In the genomic region with DNA sequence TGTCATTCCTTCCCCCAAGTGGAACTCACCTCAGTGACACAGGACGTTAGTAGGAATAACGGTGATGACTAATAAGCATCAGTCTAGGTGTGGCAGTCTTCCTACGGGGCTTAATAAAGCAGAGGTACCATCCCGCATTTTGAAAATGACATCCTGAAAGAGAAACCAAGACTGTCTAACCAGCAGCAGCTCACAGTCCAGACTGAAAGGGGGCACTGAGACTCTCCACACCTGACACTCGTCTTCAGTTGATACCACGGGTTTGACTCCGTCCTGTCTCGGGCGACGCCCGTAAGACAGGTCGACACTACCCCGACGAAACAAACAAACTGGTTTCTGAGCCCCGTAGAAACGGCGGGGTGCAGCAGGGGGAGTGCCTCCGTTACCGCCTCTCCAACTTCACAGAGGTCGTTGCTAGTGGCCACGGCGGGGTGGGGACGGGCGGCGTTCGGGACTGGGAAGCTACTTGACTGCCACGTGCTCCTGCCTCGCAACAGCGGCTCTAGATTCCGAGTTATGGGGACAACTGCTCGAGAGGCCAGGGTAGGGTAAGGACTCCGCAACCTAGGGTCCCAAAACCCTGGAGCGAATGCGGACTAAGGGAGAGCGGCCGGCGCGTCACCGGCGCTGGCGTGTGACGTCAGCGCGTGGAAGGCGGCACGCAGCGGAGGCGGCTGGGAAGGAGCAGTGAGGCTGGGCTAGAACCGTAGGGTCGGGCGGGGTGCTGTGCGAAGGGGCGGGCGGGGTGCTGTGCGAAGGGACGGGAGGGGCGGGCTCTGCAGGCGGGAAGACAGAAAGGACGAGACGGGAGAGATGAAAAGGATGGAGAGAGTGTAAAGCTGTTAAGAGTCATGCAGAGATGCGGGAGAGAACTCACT, we compare ENCODE assay signal across 8 cellular contexts. TPM values are rescaled to one million over a fixed set of nuclear protein-coding genes. Genes with fewer than 3 reads are reported as not detected.
A peak's percentile ranks its signal among the peaks of the same experiment; 100 is the strongest.
DNase-seq lines count a peak whose midpoint lies in the region; ATAC-seq and TF ChIP-seq lines count a peak whose summit lies in the region.

A gene with protein sequence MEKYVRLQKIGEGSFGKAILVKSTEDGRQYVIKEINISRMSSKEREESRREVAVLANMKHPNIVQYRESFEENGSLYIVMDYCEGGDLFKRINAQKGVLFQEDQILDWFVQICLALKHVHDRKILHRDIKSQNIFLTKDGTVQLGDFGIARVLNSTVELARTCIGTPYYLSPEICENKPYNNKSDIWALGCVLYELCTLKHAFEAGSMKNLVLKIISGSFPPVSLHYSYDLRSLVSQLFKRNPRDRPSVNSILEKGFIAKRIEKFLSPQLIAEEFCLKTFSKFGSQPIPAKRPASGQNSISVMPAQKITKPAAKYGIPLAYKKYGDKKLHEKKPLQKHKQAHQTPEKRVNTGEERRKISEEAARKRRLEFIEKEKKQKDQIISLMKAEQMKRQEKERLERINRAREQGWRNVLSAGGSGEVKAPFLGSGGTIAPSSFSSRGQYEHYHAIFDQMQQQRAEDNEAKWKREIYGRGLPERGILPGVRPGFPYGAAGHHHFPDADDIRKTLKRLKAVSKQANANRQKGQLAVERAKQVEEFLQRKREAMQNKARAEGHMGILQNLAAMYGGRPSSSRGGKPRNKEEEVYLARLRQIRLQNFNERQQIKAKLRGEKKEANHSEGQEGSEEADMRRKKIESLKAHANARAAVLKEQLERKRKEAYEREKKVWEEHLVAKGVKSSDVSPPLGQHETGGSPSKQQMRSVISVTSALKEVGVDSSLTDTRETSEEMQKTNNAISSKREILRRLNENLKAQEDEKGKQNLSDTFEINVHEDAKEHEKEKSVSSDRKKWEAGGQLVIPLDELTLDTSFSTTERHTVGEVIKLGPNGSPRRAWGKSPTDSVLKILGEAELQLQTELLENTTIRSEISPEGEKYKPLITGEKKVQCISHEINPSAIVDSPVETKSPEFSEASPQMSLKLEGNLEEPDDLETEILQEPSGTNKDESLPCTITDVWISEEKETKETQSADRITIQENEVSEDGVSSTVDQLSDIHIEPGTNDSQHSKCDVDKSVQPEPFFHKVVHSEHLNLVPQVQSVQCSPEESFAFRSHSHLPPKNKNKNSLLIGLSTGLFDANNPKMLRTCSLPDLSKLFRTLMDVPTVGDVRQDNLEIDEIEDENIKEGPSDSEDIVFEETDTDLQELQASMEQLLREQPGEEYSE (N-terminal part only) (minus strand): TSS at position 593 of the 878 bp plus-strand sequence. CDS start 9,953 bp downstream, outside the sequence.

- no peaks in the 10 kb centered on the region for H3K9me3 Mint-ChIP-seq in CD8-positive, alpha-beta memory T cell
- no peaks in the 10 kb centered on the region for H3K9me3 Mint-ChIP-seq in memory B cell

- peaks cover 28% of the 10 kb centered on the region for H3K4me1 ChIP-seq in CD8-positive, alpha-beta memory T cell (ENCODE audit: insufficient read depth, low read length)
- H3K4me1 ChIP-seq in effector memory CD4-positive, alpha-beta T cell (ENCODE audit: control insufficient read depth, insufficient read depth, low read length, poor library complexity, severe bottlenecking), result peaks cover 3% of the 10 kb centered on the region

- CTCF ChIA-PET in CD8-positive, alpha-beta memory T cell (lab: Charles Lee), result interaction anchor here (0.7 to 2.6 kb wide), 18 partner anchors 9 to 439 kb away, joined by 3 to 21 read pairs (median 4); no protein-coding TSS in a partner anchor

- no peaks in the 10 kb centered on the region for H3K36me3 ChIP-seq in CD8-positive, alpha-beta memory T cell (ENCODE audit: insufficient read depth, low read length)
- H3K36me3 ChIP-seq in effector memory CD4-positive, alpha-beta T cell (ENCODE audit: control insufficient read depth, insufficient read depth, low read length), result no peaks in the 10 kb centered on the region

- peaks cover 0 to 2% of the 10 kb centered on the region in 2 donors for H3K27me3 Mint-ChIP-seq in CD8-positive, alpha-beta memory T cell
- H3K27me3 Mint-ChIP-seq in memory B cell, result no peaks in the 10 kb centered on the region

- peak within 1 kb of the TSS; percentile 94 to 99 (median 97) for H3K4me3 Mint-ChIP-seq in CD8-positive, alpha-beta memory T cell
- H3K4me3 Mint-ChIP-seq in memory B cell, result peak within 1 kb of the TSS; percentile 90

- H3K27ac ChIP-seq in CD8-positive, alpha-beta memory T cell (ENCODE audit: low read depth, low read length), result peak within 1 kb of the TSS; percentile 99
- peak within 1 kb of the TSS; percentile 97 for H3K27ac ChIP-seq in effector memory CD4-positive, alpha-beta T cell (ENCODE audit: insufficient read depth, low read length, poor library complexity, severe bottlenecking)

- H3K27me3 ChIP-seq in CD8-positive, alpha-beta memory T cell (ENCODE audit: insufficient read depth, low read length, poor library complexity, severe bottlenecking), result no peaks in the 10 kb centered on the region
- H3K27me3 ChIP-seq in effector memory CD4-positive, alpha-beta T cell (replicated peaks; ENCODE audit: control insufficient read depth, insufficient read depth, low read length, poor library complexity, severe bottlenecking), result no peaks in the 10 kb centered on the region

- H3K4me1 Mint-ChIP-seq in CD8-positive, alpha-beta memory T cell, result peaks cover 29 to 58% (median 39%) of the 10 kb centered on the region in 3 donors
- H3K4me1 Mint-ChIP-seq in memory B cell, result peaks cover 12% of the 10 kb centered on the region

- peak within 1 kb of the TSS; percentile 95 for H3K4me3 ChIP-seq in CD8-positive, alpha-beta memory T cell (ENCODE audit: low read length)
- peak within 1 kb of the TSS; percentile 67 for H3K4me3 ChIP-seq in effector memory CD4-positive, alpha-beta T cell (ENCODE audit: insufficient read depth, low read depth, low read length, poor library complexity, severe bottlenecking)

- H3K36me3 Mint-ChIP-seq in CD8-positive, alpha-beta memory T cell, result peaks cover 0 to 17% (median 3%) of the 10 kb centered on the region in 3 donors
- peaks cover 2% of the 10 kb centered on the region for H3K36me3 Mint-ChIP-seq in memory B cell

- no peaks in the 10 kb centered on the region for H3K9me3 ChIP-seq in CD8-positive, alpha-beta memory T cell (ENCODE audit: low read length)
- no peaks in the 10 kb centered on the region for H3K9me3 ChIP-seq in effector memory CD4-positive, alpha-beta T cell (ENCODE audit: control insufficient read depth, low read length)

- DNase-seq in CD8-positive, alpha-beta memory T cell, result peak; percentile 81 to 91 (median 88)
- DNase-seq in GM20000 (ENCODE audit: low spot score) (peak; percentile 85), HT-29 (ENCODE audit: low spot score) (peak; percentile 81), memory B cell (ENCODE audit: low spot score in 2 of 2) (peak; percentile 87 to 91)
- DNase-seq in NK-92 treated with Interleukin-12 subunit alpha and Interleukin-12 subunit beta, amount 100 ng/mL, for 24 hours (lab: John Stamatoyannopoulos, UW), result peak; percentile 83
- DNase-seq in activated CD8-positive, alpha-beta memory T cell treated with anti-CD3 and anti-CD28 coated beads for 24 hours, result peak; percentile 92
- peak; percentile 77 to 82 (median 77) for DNase-seq in effector memory CD4-positive, alpha-beta T cell
- DNase-seq in stimulated activated CD8-positive, alpha-beta memory T cell treated with anti-CD3 and anti-CD28 coated beads, Interleukin-12 subunit alpha, Interleukin-12 subunit beta, amount 100 ng/mL, for 24 hours (ENCODE audit: extremely low read depth), result peak; percentile 76

- ATAC-seq in memory B cell (ENCODE audit: low read depth), result peak; percentile 85

- H3K27ac Mint-ChIP-seq in CD8-positive, alpha-beta memory T cell, result peak within 1 kb of the TSS; percentile 99 to 100 (median 100)
- peak within 1 kb of the TSS; percentile 99 for H3K27ac Mint-ChIP-seq in memory B cell

- TF ChIP-seq CTCF in GM20000 (IDR thresholded peaks at IDR 0.05; ENCODE audit: extremely low read depth, missing control alignments), result no peak

- POLR2A ChIA-PET in CD8-positive, alpha-beta memory T cell (lab: Charles Lee), result interaction anchor here (0.6 to 1.5 kb wide), 3 partner anchors 8 to 47 kb away, joined by 3 to 4 read pairs (median 4); partner anchors contain the start of gene CLCN3

RNA-seq across cellular contexts. Expression of the gene that starts here (rescaled TPM):
- 10 to 100 TPM; 11.6 to 11.7 TPM for total RNA-seq in CD8-positive, alpha-beta memory T cell
- polyA plus RNA-seq in CD8-positive, alpha-beta memory T cell, result 10.5 TPM
- 0.55 and 1.4 TPM in 2 replicates for total RNA-seq in HT-29 (2014; rRNA removed; shearing (Covaris generic))

Comparison
In these comparisons a context has a peak if more than half of its experiments do, and no peak if none do; other contexts are left out.
1. Peak in every context shown above with its lines: DNase-seq, ATAC-seq, H3K4me3 ChIP-seq and H3K27ac ChIP-seq.